Comparison of ENCODE assay signal across 26 cellular contexts in the genomic region with DNA sequence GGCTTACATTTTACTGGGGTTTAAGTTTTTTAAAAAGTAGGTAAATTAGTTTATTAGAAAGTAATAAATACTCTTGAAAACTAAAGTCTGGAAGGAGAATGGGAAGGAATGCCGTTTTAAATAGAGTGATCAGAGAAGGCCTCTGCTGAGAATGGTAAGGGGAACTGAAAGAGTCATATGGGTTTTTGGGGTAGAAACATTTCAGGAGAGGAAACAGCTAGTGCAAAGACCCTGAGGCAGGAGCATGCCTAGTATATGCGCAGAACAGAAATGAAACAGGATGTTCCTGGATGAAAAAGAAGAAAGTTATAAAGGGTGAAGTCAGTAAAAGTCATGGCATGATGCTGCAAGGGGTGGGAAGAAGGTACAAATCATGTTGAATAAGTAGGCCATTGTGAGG. TPM values are rescaled to one million over a fixed set of nuclear protein-coding genes. Genes with fewer than 3 reads are reported as not detected.
A peak's percentile ranks its signal among the peaks of the same experiment; 100 is the strongest.
DNase-seq lines count a peak whose midpoint lies in the region; ATAC-seq, FAIRE-seq and TF ChIP-seq lines count a peak whose summit lies in the region.
"Had no signal": no experiment of that assay in that cellular context is flagged by ENCODE, and none has a peak within 500 bp of the region (broad histone marks: within the 10 kb centered on the region; RNA-seq: fewer than 3 reads in every experiment).

No MANE protein-coding gene starts in this region.

- no peak overlapping the region for H3K4ac ChIP-seq in H1 (replicated peaks; ENCODE audit: insufficient read length, low read depth, low read length)

- no peak for TF ChIP-seq RAD21 in H1 (IDR thresholded peaks at IDR 0.05 in 1 of 2, conservative IDR thresholded peaks at IDR 0.05 in 1 of 2; ENCODE audit: low read depth in 2 of 2, low read length in 2 of 2)

- H2BK15ac ChIP-seq in H1 (ENCODE audit: low read length), result no peak overlapping the region

- intact Hi-C loops in activated T-helper 2 cell treated with anti-CD3 and anti-CD28 coated beads, Interferon-gamma antibody, Interleukin-2, Interleukin-4, amounts not matched to agents 10 μg/mL and 5 μg/mL and 100 μg/mL, durations not matched to agents 14 hours and 24 hours and 36 hours (cut with micrococcal nuclease), result no loop called here

- no peaks in the 10 kb centered on the region for H3K36me3 Mint-ChIP-seq in activated T-helper 2 cell treated with anti-CD3 and anti-CD28 coated beads, Interferon-gamma antibody, Interleukin-2, Interleukin-4, amounts not matched to agents 10 μg/mL and 5 μg/mL and 100 μg/mL, durations not matched to agents 14 hours and 24 hours and 36 hours (ENCODE audit: low read depth)
- H3K36me3 Mint-ChIP-seq: natural killer cell treated with Interleukin-12 subunit alpha and Interleukin-12 subunit beta and Interleukin-15 and Interleukin-18, amount 100 ng/mL, for 72 hours had no signal

- H3K9me3 Mint-ChIP-seq in activated T-helper 2 cell treated with anti-CD3 and anti-CD28 coated beads, Interferon-gamma antibody, Interleukin-2, Interleukin-4, amounts not matched to agents 10 μg/mL and 5 μg/mL and 100 μg/mL, durations not matched to agents 14 hours and 24 hours and 36 hours, result no peaks in the 10 kb centered on the region
- H3K9me3 Mint-ChIP-seq: activated T-helper 1 cell treated with anti-CD3 and anti-CD28 coated beads, Interleukin-12 subunit alpha, Interleukin-12 subunit beta, Interleukin-2, Interleukin-4 antibody, amounts not matched to agents 30 ng/mL and 10 ng/mL and 1 ng/mL, durations not matched to agents 14 hours and 24 hours and 36 hours; T-helper 2 cell treated with Interferon-gamma antibody and Interleukin-4, amounts not matched to agents 5 μg/mL and 100 μg/mL, for 36 hours had no signal

- H4K91ac ChIP-seq in H1 (replicated peaks; ENCODE audit: insufficient read length, low read length), result no peak overlapping the region

- no peaks in the 10 kb centered on the region for H3K79me2 ChIP-seq in H1 (ENCODE audit: control insufficient read depth in 1 of 2, insufficient read depth in 2 of 2, low read length in 2 of 2)

- FAIRE-seq in H1 (lab: Jason Lieb, UNC), result no peak
- FAIRE-seq: D721Med, HTR-8/SVneo, islet of Langerhans had no signal

- H3K27ac ChIP-seq in H1 (ENCODE audit: low read depth, low read length), result no peak overlapping the region
- H3K27ac ChIP-seq: gastroesophageal sphincter, upper lobe of left lung, VCaP had no signal

- no peak overlapping the region for H3K18ac ChIP-seq in H1 (ENCODE audit: extremely low read depth, low read length)

- POLR2A ChIA-PET in H1 (lab: Charles Lee; ENCODE audit: partially characterized antibody), result no interaction called here

- DNase-seq in H1 (ENCODE audit: low read depth in 1 of 2, low spot score in 2 of 2), result no peak
- no peak for DNase-seq in NK-92 (lab: John Stamatoyannopoulos, UW; ENCODE audit: unreplicated experiment)
- no peak for DNase-seq in activated T-helper 2 cell treated with anti-CD3 and anti-CD28 coated beads, Interferon-gamma antibody, Interleukin-2, Interleukin-4, amounts not matched to agents 10 μg/mL and 5 μg/mL and 100 μg/mL, durations not matched to agents 14 hours and 24 hours and 36 hours (ENCODE audit: low spot score)
- DNase-seq: activated CD4-positive, alpha-beta T cell treated with anti-CD3 and anti-CD28 coated beads, Interleukin-2, amount 50 U/mL, for 1 hour; activated naive CD4-positive, alpha-beta T cell treated with anti-CD3 and anti-CD28 coated beads, Interleukin-2, amount 50 U/mL, for 16 hours; cortex of kidney; KG1; MM.1S; NCI-H1694; NCI-H510A treated with DMSO at 0.1 percent for 48 hours; upper lobe of left lung had no signal

- H3K27me3 Mint-ChIP-seq in activated T-helper 2 cell treated with anti-CD3 and anti-CD28 coated beads, Interferon-gamma antibody, Interleukin-2, Interleukin-4, amounts not matched to agents 10 μg/mL and 5 μg/mL and 100 μg/mL, durations not matched to agents 14 hours and 24 hours and 36 hours (ENCODE audit: low read depth), result peaks cover 5% of the 10 kb centered on the region
- H3K27me3 Mint-ChIP-seq: natural killer cell treated with Interleukin-12 subunit alpha and Interleukin-12 subunit beta and Interleukin-15 and Interleukin-18, amount 100 ng/mL, for 72 hours had no signal

- no peaks in the 10 kb centered on the region for H3K9me3 ChIP-seq in H1 (ENCODE audit: insufficient read depth in 2 of 2, low read depth in 1 of 2, low read length in 1 of 2)
- H3K9me3 ChIP-seq: gastroesophageal sphincter, upper lobe of left lung had no signal

- peak; percentile 56 for ATAC-seq in GM18868 (IDR thresholded peaks at IDR 0.05; ENCODE audit: unreplicated experiment)
- peak; percentile 72 for ATAC-seq in GM21717 (IDR thresholded peaks at IDR 0.05; ENCODE audit: unreplicated experiment)
- peak; percentile 59 for ATAC-seq in HG03378 (IDR thresholded peaks at IDR 0.05; ENCODE audit: unreplicated experiment)
- ATAC-seq in GM21529 (IDR thresholded peaks at IDR 0.05; ENCODE audit: unreplicated experiment), result no peak
- ATAC-seq in GM19397 (IDR thresholded peaks at IDR 0.05; ENCODE audit: unreplicated experiment), result no peak
- ATAC-seq: gastroesophageal sphincter; natural killer cell treated with Interleukin-12 subunit alpha and Interleukin-12 subunit beta and Interleukin-15 and Interleukin-18, amount 100 ng/mL, for 72 hours had no signal

- peaks cover 0 to 4% (median 0%) of the 10 kb centered on the region in 4 experiments; a peak in 2 of 7 replicates for H3K4me1 ChIP-seq in H1 (replicated peaks in 1 of 4; ENCODE audit: control insufficient read depth in 3 of 4, insufficient read depth in 4 of 4, low read length in 3 of 4)
- H3K4me1 ChIP-seq: gastroesophageal sphincter, upper lobe of left lung had no signal

- H3K14ac ChIP-seq in H1 (ENCODE audit: insufficient read length), result no peak overlapping the region

- no peaks in the 10 kb centered on the region for H3K4me1 Mint-ChIP-seq in activated T-helper 2 cell treated with anti-CD3 and anti-CD28 coated beads, Interferon-gamma antibody, Interleukin-2, Interleukin-4, amounts not matched to agents 10 μg/mL and 5 μg/mL and 100 μg/mL, durations not matched to agents 14 hours and 24 hours and 36 hours (ENCODE audit: low read depth)

- H4K5ac ChIP-seq in H1 (ENCODE audit: insufficient read length, low read depth, low read length), result no peak overlapping the region

- TF ChIP-seq CTCF in H1 (IDR thresholded peaks at IDR 0.05; ENCODE audit: control extremely low read depth in 1 of 3, insufficient read depth in 1 of 3, low read depth in 1 of 3, low read length in 3 of 3), result no peak

- no peak overlapping the region for H3K56ac ChIP-seq in H1 (replicated peaks; ENCODE audit: insufficient read length, low read depth, low read length)

- no peak overlapping the region for H3K4me3 Mint-ChIP-seq in activated T-helper 2 cell treated with anti-CD3 and anti-CD28 coated beads, Interferon-gamma antibody, Interleukin-2, Interleukin-4, amounts not matched to agents 10 μg/mL and 5 μg/mL and 100 μg/mL, durations not matched to agents 14 hours and 24 hours and 36 hours (ENCODE audit: low read depth)
- H3K4me3 Mint-ChIP-seq: activated T-helper 1 cell treated with anti-CD3 and anti-CD28 coated beads, Interleukin-12 subunit alpha, Interleukin-12 subunit beta, Interleukin-2, Interleukin-4 antibody, amounts not matched to agents 30 ng/mL and 10 ng/mL and 1 ng/mL, durations not matched to agents 14 hours and 24 hours and 36 hours; natural killer cell treated with Interleukin-12 subunit alpha and Interleukin-12 subunit beta and Interleukin-15 and Interleukin-18, amount 100 ng/mL, for 72 hours; T-helper 2 cell treated with Interferon-gamma antibody and Interleukin-4, amounts not matched to agents 5 μg/mL and 100 μg/mL, for 36 hours had no signal

- H2AK5ac ChIP-seq in H1 (ENCODE audit: low read depth, low read length), result no peak overlapping the region

- peak overlapping the region; percentile 77 for H2BK120ac ChIP-seq in H1 (replicated peaks; ENCODE audit: low read depth, low read length)

- no peak for TF ChIP-seq EP300 in H1 (IDR thresholded peaks at IDR 0.05; ENCODE audit: borderline replicate concordance in 1 of 2, low read depth in 2 of 2, low read length in 2 of 2)

- H4K8ac ChIP-seq in H1 (ENCODE audit: extremely low read depth, insufficient read depth, low read length), result no peak overlapping the region

- H3K23ac ChIP-seq in H1 (ENCODE audit: insufficient read length), result no peak overlapping the region

- no peaks in the 10 kb centered on the region for H4K20me1 ChIP-seq in H1 (replicated peaks in 1 of 2; ENCODE audit: control insufficient read depth in 1 of 2, insufficient read depth in 2 of 2, low read length in 2 of 2)

- no peak overlapping the region for H3K27ac Mint-ChIP-seq in activated T-helper 2 cell treated with anti-CD3 and anti-CD28 coated beads, Interferon-gamma antibody, Interleukin-2, Interleukin-4, amounts not matched to agents 10 μg/mL and 5 μg/mL and 100 μg/mL, durations not matched to agents 14 hours and 24 hours and 36 hours
- H3K27ac Mint-ChIP-seq: activated T-helper 1 cell treated with anti-CD3 and anti-CD28 coated beads, Interleukin-12 subunit alpha, Interleukin-12 subunit beta, Interleukin-2, Interleukin-4 antibody, amounts not matched to agents 30 ng/mL and 10 ng/mL and 1 ng/mL, durations not matched to agents 14 hours and 24 hours and 36 hours; natural killer cell treated with Interleukin-12 subunit alpha and Interleukin-12 subunit beta and Interleukin-15 and Interleukin-18, amount 100 ng/mL, for 72 hours; T-helper 2 cell treated with Interferon-gamma antibody and Interleukin-4, amounts not matched to agents 5 μg/mL and 100 μg/mL, for 36 hours had no signal

- WGBS in H1 (ENCODE audit: extremely low coverage in 1 of 2, insufficient coverage in 1 of 2, insufficient read length in 1 of 2, insufficient replicate concordance in 2 of 2, low coverage in 1 of 2, low lambda C conversion rate in 2 of 2, missing lambda C conversion rate in 1 of 2), 2 experiments, result 94% methylated on average over 2 of the region's 2 CpGs; no CpG with 5 or more reads in 1 of the 2 experiments

- H3K23me2 ChIP-seq in H1 (ENCODE audit: low read depth, low read length), result no peaks in the 10 kb centered on the region

- no peak for TF ChIP-seq POLR2A in H1 (IDR thresholded peaks at IDR 0.05; ENCODE audit: control extremely low read depth in 1 of 2, low read depth in 2 of 2, low read length in 2 of 2)

- no peak overlapping the region for H2BK12ac ChIP-seq in H1 (ENCODE audit: low read depth, low read length)

- no peak overlapping the region for H2BK5ac ChIP-seq in H1 (ENCODE audit: low read depth, low read length)

- H3K27me3 ChIP-seq in H1 (replicated peaks in 1 of 4; ENCODE audit: control insufficient read depth in 3 of 4, extremely low read depth in 1 of 4, insufficient read depth in 3 of 4, low read length in 3 of 4), result no peaks in the 10 kb centered on the region
- H3K27me3 ChIP-seq: gastroesophageal sphincter, upper lobe of left lung had no signal

- H2AFZ ChIP-seq in H1 (ENCODE audit: low read length), result no peak overlapping the region

- H3K36me3 ChIP-seq in H1 (ENCODE audit: control insufficient read depth in 2 of 4, insufficient read depth in 4 of 4, low read length in 3 of 4), result no peaks in the 10 kb centered on the region; a peak in 1 of 8 replicates
- H3K36me3 ChIP-seq: gastroesophageal sphincter, upper lobe of left lung had no signal

- no peak overlapping the region for H2BK20ac ChIP-seq in H1 (ENCODE audit: low read length)

- no peaks in the 10 kb centered on the region for H3K79me1 ChIP-seq in H1 (ENCODE audit: low read depth, low read length)

- H3K4me3 ChIP-seq in H1 (ENCODE audit: extremely low read depth in 1 of 4, insufficient read depth in 2 of 4, low read depth in 3 of 4, low read length in 4 of 4), result no peak overlapping the region
- H3K4me3 ChIP-seq: gastroesophageal sphincter, skin epidermis, upper lobe of left lung had no signal

- H3K4me2 ChIP-seq in H1 (ENCODE audit: insufficient read depth in 1 of 2, low read depth in 2 of 2, low read length in 2 of 2), result no peak overlapping the region

- CTCF ChIA-PET in H1 (lab: Charles Lee; ENCODE audit: partially characterized antibody), result no interaction called here

- H3K9ac ChIP-seq in H1 (replicated peaks in 1 of 4; ENCODE audit: extremely low read depth in 1 of 4, low read depth in 3 of 4, low read length in 3 of 4), result no peak overlapping the region

RNA-seq across cellular contexts. Expression of gene ZC3H11B, which starts 38.9 kb away (rescaled TPM):
- not detected in 2 replicates for total RNA-seq in H1 (2021; fragmentation: NEBNext Ultra II Directional; extraction: Animal tissue kit (Norgen Biotek cat#: 25700))
- 0.06 TPM in 1 of 2 replicates, not detected in the other for polyA plus RNA-seq in H1 (2011; rRNA removed)
- polyA plus RNA-seq in H1 (2011; cell fraction: cytosol; rRNA removed), result not detected
- 0.04 TPM for polyA plus RNA-seq in H1 (2011; cell fraction: nucleus; rRNA removed)
- polyA plus RNA-seq in H1 (2012, experiment 1 of 2), result 0.68 TPM in 1 of 4 replicates, not detected in the others
- polyA plus RNA-seq in H1 (2012, experiment 2 of 2), result not detected
- polyA plus RNA-seq in H1 (2013, experiment 1 of 2), result 0.06 TPM
- polyA plus RNA-seq in H1 (2013, experiment 2 of 2), result 0.04 TPM
- polyA minus RNA-seq in H1 (2011; rRNA and poly(A)+ RNA removed), result 0.06 and 0.10 TPM in 2 replicates
- not detected for polyA minus RNA-seq in H1 (2011; cell fraction: cytosol; rRNA and poly(A)+ RNA removed)
- polyA minus RNA-seq in H1 (2011; cell fraction: nucleus; rRNA and poly(A)+ RNA removed), result not detected
- not detected in 2 replicates for total RNA-seq in activated T-helper 2 cell treated with anti-CD3 and anti-CD28 coated beads, Interferon-gamma antibody, Interleukin-2, Interleukin-4, amounts not matched to agents 10 μg/mL and 5 μg/mL and 100 μg/mL, durations not matched to agents 14 hours and 24 hours and 36 hours
- total RNA-seq: activated T-helper 1 cell treated with anti-CD3 and anti-CD28 coated beads, Interleukin-12 subunit alpha, Interleukin-12 subunit beta, Interleukin-2, Interleukin-4 antibody, amounts not matched to agents 30 ng/mL and 10 ng/mL and 1 ng/mL, durations not matched to agents 14 hours and 24 hours and 36 hours; gastroesophageal sphincter; natural killer cell treated with Interleukin-12 subunit alpha and Interleukin-12 subunit beta and Interleukin-15 and Interleukin-18, amount 100 ng/mL, for 72 hours; renal cortical epithelial cell had no signal

Comparison
In these comparisons a context has a peak if more than half of its experiments do, and no peak if none do; other contexts are left out.
1. ATAC-seq: peak in GM18868 (single experiment), GM21717 (single experiment) and HG03378 (single experiment); none in GM21529 (single experiment) and GM19397 (single experiment).